Comparison of ENCODE assay signal across 8 cellular contexts in the genomic region with DNA sequence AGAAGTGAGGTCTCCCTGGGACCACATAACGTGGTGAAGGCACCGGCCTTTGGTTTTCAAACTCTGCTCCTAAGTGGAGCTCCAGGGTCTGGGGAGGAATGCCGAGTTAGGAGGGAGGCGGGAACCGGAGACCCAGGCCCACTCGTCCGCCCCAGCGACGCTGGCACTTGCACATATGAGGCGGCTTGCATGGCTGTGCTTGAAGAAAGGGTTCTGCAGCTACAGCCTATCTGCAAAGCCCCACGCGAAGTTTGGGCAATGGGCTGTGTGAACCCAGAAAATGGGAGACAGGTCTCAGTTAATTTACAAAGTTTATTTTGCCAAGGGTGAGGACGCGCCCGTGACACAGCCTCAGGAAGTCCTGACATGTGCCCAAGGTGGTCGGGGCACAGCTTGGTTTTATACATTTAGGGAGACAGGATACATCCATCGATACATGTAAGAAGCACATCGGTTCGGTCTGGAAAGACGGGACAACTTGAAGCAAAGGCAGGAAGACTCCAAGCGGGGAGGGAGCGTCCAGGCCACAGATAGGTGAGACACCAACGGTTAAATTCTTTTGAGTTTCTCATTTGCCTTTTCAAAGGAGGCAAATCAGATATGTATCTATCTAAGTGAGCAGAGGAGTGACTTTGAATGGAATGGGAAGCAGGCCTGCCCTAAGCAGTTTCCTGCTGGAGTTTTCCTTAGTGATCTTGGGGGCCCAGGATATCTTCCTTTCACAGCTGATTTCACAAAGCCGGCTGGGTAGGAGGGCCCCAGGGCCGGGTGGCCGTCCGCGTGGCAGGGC. TPM values are rescaled to one million over a fixed set of nuclear protein-coding genes. Genes with fewer than 3 reads are reported as not detected.
DNase-seq lines count a peak whose midpoint lies in the region; ATAC-seq, FAIRE-seq and TF ChIP-seq lines count a peak whose summit lies in the region.

No MANE protein-coding gene starts in this region.

- no peak for TF ChIP-seq POLR2A in adrenal gland (IDR thresholded peaks at IDR 0.05)

- intact Hi-C loops in adrenal gland (cut with DNase I) (no loop called here), kidney (cut with DNase I) (no loop called here)

- FAIRE-seq in kidney (lab: Jason Lieb, UNC), result no peak

- H3K27ac ChIP-seq in adrenal gland, result peak overlapping the region in 4 of 5 donors; percentile 54 to 86 (median 78)
- peak overlapping the region; percentile 67 to 91 for H3K27ac ChIP-seq in kidney (ENCODE audit: low read depth in 2 of 2, low read length in 2 of 2)
- H3K27ac ChIP-seq in substantia nigra (ENCODE audit: low read depth, low read length, poor library complexity, severe bottlenecking), result peak overlapping the region; percentile 91

- H3K9me3 ChIP-seq in adrenal gland (replicated peaks in 1 of 3) (no peaks in the 10 kb centered on the region), kidney (ENCODE audit: control insufficient read depth in 1 of 2, low read length in 2 of 2) (no peaks in the 10 kb centered on the region)

- 76 to 94% (median 76%) methylated on average over 21 to 28 of the region's 28 CpGs for WGBS in adrenal gland, 4 donors

- H3K4me1 ChIP-seq in adrenal gland (replicated peaks in 1 of 2) (peaks cover 13 to 41% of the 10 kb centered on the region in 2 donors), kidney (ENCODE audit: control insufficient read depth in 1 of 2, insufficient read depth in 1 of 2, low read depth in 1 of 2, low read length in 2 of 2) (peaks cover 16% of the 10 kb centered on the region in 2 donors)

- H3K36me3 ChIP-seq in adrenal gland (replicated peaks in 1 of 2) (no peaks in the 10 kb centered on the region), kidney (ENCODE audit: control insufficient read depth in 1 of 2, insufficient read depth in 2 of 2, low read length in 2 of 2) (no peaks in the 10 kb centered on the region)

- no peaks in the 10 kb centered on the region for H3K27me3 ChIP-seq in adrenal gland

- peak overlapping the region in 3 of 4 donors; percentile 18 to 99 (median 97) for H3K4me3 ChIP-seq in adrenal gland
- H3K4me3 ChIP-seq in kidney (ENCODE audit: low read length in 2 of 2), result peak overlapping the region; percentile 64 to 67

- peak; percentile 30 for DNase-seq in NCI-H345 treated with DMSO at 0.1 percent for 48 hours (lab: John Stamatoyannopoulos, UW; ENCODE audit: unreplicated experiment)
- no peak for DNase-seq in NCI-H345 (lab: John Stamatoyannopoulos, UW)
- DNase-seq in adrenal gland, result peak in 1 of 7 donors; percentile 55
- DNase-seq in kidney, result no peak
- DNase-seq in substantia nigra (lab: John Stamatoyannopoulos, UW), result no peak
- DNase-seq in LoVo (ENCODE audit: low spot score), result no peak
- DNase-seq in UCSD-AML1 (lab: John Stamatoyannopoulos, UW; ENCODE audit: unreplicated experiment), result no peak

- ATAC-seq in GM21526 (IDR thresholded peaks at IDR 0.05; ENCODE audit: low FRiP score, unreplicated experiment), result no peak

- TF ChIP-seq CTCF in adrenal gland (IDR thresholded peaks at IDR 0.05) (no peak), kidney (IDR thresholded peaks at IDR 0.05; ENCODE audit: borderline replicate concordance, extremely low read depth, insufficient read depth) (no peak)

- H3K9ac ChIP-seq in kidney (ENCODE audit: low read length in 2 of 2), result peak overlapping the region; percentile 65 to 69

RNA-seq across cellular contexts. Expression of gene PCMTD2, which starts 0.8 kb away (rescaled TPM):
- 100 to 1,000 TPM in 3 of 8 donors, 10 to 100 TPM in 5; 47.9 to 120 (median 80.3) TPM for total RNA-seq in adrenal gland
- 10 to 100 TPM; 32.0 to 49.3 (median 39.1) TPM for polyA plus RNA-seq in adrenal gland
- 53.8 TPM for total RNA-seq in kidney
- polyA plus RNA-seq in kidney (ENCODE audit: insufficient read depth, low read depth, low replicate concordance), result 25.0 TPM
